9 cellular contexts compared by ENCODE assay signal in genomic region chr5:1294839-1295649, GRCh38. TPM values are rescaled to one million over a fixed set of nuclear protein-coding genes. Genes with fewer than 3 reads are reported as not detected.
DNase-seq lines count a peak whose midpoint lies in the region; ATAC-seq lines count a peak whose summit lies in the region.
"Had no signal": no experiment of that assay in that cellular context is flagged by ENCODE, and none has a peak within 500 bp of the region (broad histone marks: within the 10 kb centered on the region; RNA-seq: fewer than 3 reads in every experiment).

Gene TERT (minus strand): TSS chr5:1295068. CDS start chr5:1294989, 79 bp downstream.

- H3K9me3 ChIP-seq in effector memory CD4-positive, alpha-beta T cell (ENCODE audit: control insufficient read depth, low read length) = no peaks in the 10 kb centered on the region

- intact Hi-C loops in left cardiac atrium (cut with DNase I) (no loop called here), Right ventricle myocardium superior (cut with DNase I) (no loop called here)

- no peak for DNase-seq in left cardiac atrium
- DNase-seq in Right ventricle myocardium superior = no peak
- DNase-seq in activated CD4-positive, CD25-positive, alpha-beta regulatory T cell treated with anti-CD3 and anti-CD28 coated beads, Interleukin-2, amount 50 U/mL, for 16 hours (ENCODE audit: low read depth, low spot score) = peak; percentile 46
- DNase-seq in effector memory CD4-positive, alpha-beta T cell = peak; percentile 37 to 60 (median 56)
- DNase-seq in stimulated activated CD4-positive, alpha-beta T cell treated with anti-CD3 and anti-CD28 coated beads, Interleukin-1b, Interleukin-23, amount 100 ng/mL, for 4 hours (ENCODE audit: low read depth in 2 of 2) = peak; percentile 92 to 94
- DNase-seq in AG08396 (ENCODE audit: low spot score) = no peak

- H3K36me3 ChIP-seq in effector memory CD4-positive, alpha-beta T cell (ENCODE audit: control insufficient read depth, insufficient read depth, low read length) = no peaks in the 10 kb centered on the region

- no peaks in the 10 kb centered on the region for H3K27me3 ChIP-seq in effector memory CD4-positive, alpha-beta T cell (replicated peaks; ENCODE audit: control insufficient read depth, insufficient read depth, low read length, poor library complexity, severe bottlenecking)

- ATAC-seq in left cardiac atrium (peak; percentile 3 to 24), Right ventricle myocardium superior (ENCODE audit: poor library complexity) (no peak), HG02588 (IDR thresholded peaks at IDR 0.05; ENCODE audit: unreplicated experiment) (no peak), GM21526 (IDR thresholded peaks at IDR 0.05; ENCODE audit: low FRiP score, unreplicated experiment) (no peak)

- H3K4me3 ChIP-seq in effector memory CD4-positive, alpha-beta T cell (ENCODE audit: insufficient read depth, low read depth, low read length, poor library complexity, severe bottlenecking) = peak within 1 kb of the TSS; percentile 39

- H3K27ac ChIP-seq in effector memory CD4-positive, alpha-beta T cell (ENCODE audit: insufficient read depth, low read length, poor library complexity, severe bottlenecking) = no peak within 1 kb of the TSS

- peaks cover 13% of the 10 kb centered on the region for H3K4me1 ChIP-seq in effector memory CD4-positive, alpha-beta T cell (ENCODE audit: control insufficient read depth, insufficient read depth, low read length, poor library complexity, severe bottlenecking)

RNA-seq across cellular contexts. Expression of gene TERT, which starts in this region (rescaled TPM):
- total RNA-seq in left cardiac atrium = not detected
- not detected for total RNA-seq in Right ventricle myocardium superior
- total RNA-seq: temporal lobe had no signal

Comparison
In these comparisons a context has a peak if more than half of its experiments do, and no peak if none do; other contexts are left out.
1. Peak in ATAC-seq in left cardiac atrium; RNA of the gene not detected or under 1 TPM.
2. DNase-seq: peak in activated CD4-positive, CD25-positive, alpha-beta regulatory T cell treated with anti-CD3 and anti-CD28 coated beads, Interleukin-2, amount 50 U/mL, for 16 hours (single experiment), effector memory CD4-positive, alpha-beta T cell (3 of 3) and stimulated activated CD4-positive, alpha-beta T cell treated with anti-CD3 and anti-CD28 coated beads, Interleukin-1b, Interleukin-23, amount 100 ng/mL, for 4 hours (2 of 2); none in left cardiac atrium (single experiment), Right ventricle myocardium superior (single experiment) and AG08396 (single experiment).